8 cellular contexts compared by ENCODE assay signal in genomic region chr16:50152807-50153647, GRCh38. TPM values are rescaled to one million over a fixed set of nuclear protein-coding genes. Genes with fewer than 3 reads are reported as not detected.
A peak's percentile ranks its signal among the peaks of the same experiment; 100 is the strongest.
DNase-seq lines count a peak whose midpoint lies in the region; ATAC-seq and TF ChIP-seq lines count a peak whose summit lies in the region.

TENT4B (plus strand) TSS chr16:50153306; CDS start chr16:50153622, 316 bp downstream.

- H3K9me3 ChIP-seq in DND-41 (ENCODE audit: insufficient read depth, low read length, severe bottlenecking) (no peaks in the 10 kb centered on the region), HUES6 (ENCODE audit: control insufficient read depth, insufficient read depth, low read depth, low read length) (no peaks in the 10 kb centered on the region)

- peak within 1 kb of the TSS; percentile 95 to 98 (median 96) for H3K27ac Mint-ChIP-seq in nephron

- H3K36me3 ChIP-seq in DND-41 (ENCODE audit: insufficient read depth, low read length) (no peaks in the 10 kb centered on the region; the same call in none of the 2 replicates), HUES6 (ENCODE audit: control insufficient read depth, insufficient read depth, low read length) (no peaks in the 10 kb centered on the region)

- TF ChIP-seq CTCF in DND-41 (IDR thresholded peaks at IDR 0.05; ENCODE audit: borderline replicate concordance, extremely low read depth, low read length, poor library complexity, severe bottlenecking) (no peak), nephron (IDR thresholded peaks at IDR 0.05; ENCODE audit: unreplicated experiment in 3 of 3) (no peak)

- H3K9ac ChIP-seq in DND-41 (ENCODE audit: low read depth, low read length) = peak within 1 kb of the TSS; percentile 89
- peak within 1 kb of the TSS; percentile 96 for H3K9ac ChIP-seq in HUES6 (ENCODE audit: low read length)

- H3K4me1 ChIP-seq in DND-41 (ENCODE audit: insufficient read depth, low read length) (peaks cover 38% of the 10 kb centered on the region), HUES6 (ENCODE audit: control insufficient read depth, insufficient read depth, low read length) (peaks cover 16% of the 10 kb centered on the region)

- peak within 1 kb of the TSS; percentile 99 for H3K27ac ChIP-seq in DND-41 (ENCODE audit: low read length)
- peak within 1 kb of the TSS; percentile 89; the same call in 1 of the 2 replicates for H3K27ac ChIP-seq in HUES6 (ENCODE audit: low read depth, low read length)

- H3K27me3 ChIP-seq in DND-41 (ENCODE audit: insufficient read depth, low read length, poor library complexity) (no peaks in the 10 kb centered on the region), HUES6 (ENCODE audit: control insufficient read depth, insufficient read depth, low read length) (no peaks in the 10 kb centered on the region)

- no peaks in the 10 kb centered on the region for H3K9me3 Mint-ChIP-seq in nephron

- peak within 1 kb of the TSS; percentile 82 to 86; a peak in 3 of 4 replicates for H3K4me3 ChIP-seq in DND-41 (ENCODE audit: low read depth in 1 of 2, low read length in 2 of 2)
- H3K4me3 ChIP-seq in HUES6 (ENCODE audit: low read depth, low read length) = peak within 1 kb of the TSS; percentile 98

- peak within 1 kb of the TSS; percentile 85 for H2AFZ ChIP-seq in DND-41 (ENCODE audit: low read depth, low read length)

- ATAC-seq in DND-41 (ENCODE audit: insufficient read depth, low read depth) (peak; percentile 74), GM21515 (IDR thresholded peaks at IDR 0.05; ENCODE audit: unreplicated experiment) (peak; percentile 73)
- peak; percentile 78 for ATAC-seq in stimulated activated naive CD8-positive, alpha-beta T cell treated with anti-CD3 and anti-CD28 coated beads, Interleukin-15, Interleukin-2, amounts not matched to agents 100 U/mL and 50 U/mL, for 24 hours

- H3K4me2 ChIP-seq in DND-41 (ENCODE audit: insufficient read depth, low read length) = peak within 1 kb of the TSS; percentile 90

- peaks cover 3% of the 10 kb centered on the region for H3K27me3 Mint-ChIP-seq in nephron (ENCODE audit: low read depth)

- peak; percentile 88 for DNase-seq in DND-41
- DNase-seq in RPMI7951 (ENCODE audit: low read depth) = peak; percentile 81
- peak; percentile 80 for DNase-seq in activated T-helper 9 cell treated with anti-CD3 and anti-CD28 coated beads, Interleukin-2, amount 50 U/mL, for 16 hours (ENCODE audit: low read depth)
- peak; percentile 75 for DNase-seq in fibroblast of peridontal ligament (ENCODE audit: extremely low read depth)
- DNase-seq in stimulated activated naive CD8-positive, alpha-beta T cell treated with anti-CD3 and anti-CD28 coated beads, Interleukin-15, Interleukin-2, amounts not matched to agents 100 U/mL and 50 U/mL, for 24 hours = peak; percentile 87

- H4K20me1 ChIP-seq in DND-41 (ENCODE audit: insufficient read depth, low read length) = peaks cover 36% of the 10 kb centered on the region

- peaks cover 42% of the 10 kb centered on the region for H3K79me2 ChIP-seq in DND-41 (ENCODE audit: insufficient read depth, low read length)

- H3K4me3 Mint-ChIP-seq in nephron = peak within 1 kb of the TSS; percentile 93 to 95 (median 95)

- H3K4me1 Mint-ChIP-seq in nephron = peaks cover 33% of the 10 kb centered on the region

- H3K36me3 Mint-ChIP-seq in nephron (ENCODE audit: low read depth) = peaks cover 3% of the 10 kb centered on the region

RNA-seq across cellular contexts. Expression of gene TENT4B, which starts in this region (rescaled TPM):
- 9.5 and 9.8 TPM in 2 replicates for total RNA-seq in RPMI7951 (2014; rRNA removed; shearing (Covaris generic))

Comparison
In these comparisons a context has a peak if more than half of its experiments do, and no peak if none do; other contexts are left out.
1. Peak in every context shown above with its lines: DNase-seq, ATAC-seq, H3K4me3 ChIP-seq and H3K27ac ChIP-seq.